Comparison of ENCODE assay signal across 1 cellular context in genomic region chr1:230208619-230209261, GRCh38.
TF ChIP-seq lines count a peak whose summit lies in the region.

No MANE protein-coding gene starts in this region.

TF ChIP-seq in SK-N-SH, 30 proteins besides CTCF, POLR2A, EP300 and RAD21 (continued from another document):
- TF ChIP-seq EZH2phosphoT487 (IDR thresholded peaks at IDR 0.05; ENCODE audit: borderline replicate concordance, low read depth): no peak
- TF ChIP-seq MEF2A (IDR thresholded peaks at IDR 0.05; ENCODE audit: borderline replicate concordance, low read depth): no peak
